1 cellular context compared by ENCODE assay signal in the genomic region with DNA sequence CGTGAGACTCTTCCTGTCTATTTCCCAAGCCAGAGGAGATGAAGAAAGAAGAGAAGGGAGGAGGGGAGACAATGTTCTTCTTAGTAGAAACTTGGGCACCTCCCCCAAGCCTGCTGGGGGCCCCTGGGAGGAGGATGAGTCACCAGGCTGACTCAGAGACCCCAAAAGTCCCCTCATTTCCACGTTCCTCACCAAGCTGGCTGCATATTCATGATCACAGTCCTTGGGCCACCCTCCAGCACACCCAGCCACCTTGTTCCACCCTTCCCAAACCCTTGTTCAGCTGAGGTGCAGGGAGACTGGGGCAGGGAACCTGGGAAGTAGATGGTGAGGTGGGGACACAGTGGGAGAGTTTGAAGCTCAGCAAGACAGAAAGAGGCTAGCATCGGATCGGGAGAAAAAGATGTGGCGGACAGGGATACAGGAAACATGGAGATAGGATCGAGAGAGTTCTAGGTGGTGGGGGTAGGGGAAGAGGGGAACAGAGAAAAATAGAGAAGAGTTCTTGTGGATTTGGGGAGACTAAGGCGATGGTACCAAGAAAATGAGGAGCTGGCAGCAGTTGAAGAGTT.
TF ChIP-seq lines count a peak whose summit lies in the region.

No MANE protein-coding gene starts in this region.

TF ChIP-seq in K562, 482 proteins besides CTCF, POLR2A, EP300 and RAD21 (continued from another document and continues in another):
- TF ChIP-seq ZNF407 (IDR thresholded peaks at IDR 0.05; ENCODE audit: low read depth) (peak; percentile 32; the same call in 1 of the 2 replicates), EHMT2 (IDR thresholded peaks at IDR 0.05) (peak; percentile 49; the same call in 1 of the 2 replicates), ZNF512 (tag; IDR thresholded peaks at IDR 0.05) (no peak), SIN3A (IDR thresholded peaks at IDR 0.05; ENCODE audit: borderline replicate concordance in 2 of 2, control insufficient read depth in 1 of 2, low read depth in 2 of 2, low read length in 2 of 2) (no peak), MCM3 (IDR thresholded peaks at IDR 0.05) (no peak), SRSF1 (IDR thresholded peaks at IDR 0.05; ENCODE audit: low read depth, low read length) (no peak), PRDM10 (IDR thresholded peaks at IDR 0.05; ENCODE audit: partially characterized antibody) (no peak), CHD2 (IDR thresholded peaks at IDR 0.05; ENCODE audit: low read depth, low read length) (no peak), MAZ (CRISPR knock-in tag; conservative IDR thresholded peaks at IDR 0.05 in 1 of 2, IDR thresholded peaks at IDR 0.05 in 1 of 2) (peak in 1 of 2 experiments; percentile 48; a peak in 1 of 4 replicates), EP400 (IDR thresholded peaks at IDR 0.05) (0 out of 2 replicates have a peak, but pooled peaks have one; percentile 28), HLTF (IDR thresholded peaks at IDR 0.05) (peak; percentile 69; the same call in 1 of the 2 replicates), ZSCAN29 (IDR thresholded peaks at IDR 0.05) (no peak), ZNF165 (CRISPR knock-in tag; IDR thresholded peaks at IDR 0.05; ENCODE audit: borderline replicate concordance) (no peak), COPS2 (conservative IDR thresholded peaks at IDR 0.05) (no peak), MIER1 (IDR thresholded peaks at IDR 0.05; ENCODE audit: low read depth) (no peak), RUNX1 (IDR thresholded peaks at IDR 0.05; ENCODE audit: low read depth) (no peak), CBFA2T2 (conservative IDR thresholded peaks at IDR 0.05) (no peak), MYC (IDR thresholded peaks at IDR 0.05; ENCODE audit: low read depth, low read length) (0 out of 2 replicates have a peak, but pooled peaks have one; percentile 25), MYC (CRISPR knock-in tag; IDR thresholded peaks at IDR 0.05; ENCODE audit: borderline replicate concordance, low read depth) (no peak), RBM14 (IDR thresholded peaks at IDR 0.05; ENCODE audit: borderline replicate concordance, insufficient read depth, low read depth, low read length) (no peak), GATA2 (CRISPR knock-in tag; IDR thresholded peaks at IDR 0.05) (no peak), STAT5A (IDR thresholded peaks at IDR 0.05; ENCODE audit: borderline replicate concordance, low read length) (no peak), THRAP3 (IDR thresholded peaks at IDR 0.05; ENCODE audit: borderline replicate concordance) (0 out of 2 replicates have a peak, but pooled peaks have one; percentile 29), FUS (optimal IDR thresholded peaks at IDR 0.05; ENCODE audit: low read depth, low read length) (no peak), BRD9 (IDR thresholded peaks at IDR 0.05; ENCODE audit: low read depth, partially characterized antibody) (peak; percentile 56), NFXL1 (CRISPR knock-in tag; IDR thresholded peaks at IDR 0.05) (no peak), NEUROD1 (IDR thresholded peaks at IDR 0.05; ENCODE audit: borderline replicate concordance, low read depth, low read length, partially characterized antibody) (no peak), CBX2 (IDR thresholded peaks at IDR 0.05; ENCODE audit: insufficient read depth, low read length, poor library complexity, severe bottlenecking) (no peak), CXXC5 (CRISPR knock-in tag; IDR thresholded peaks at IDR 0.05) (no peak), POU5F1 (IDR thresholded peaks at IDR 0.05; ENCODE audit: borderline replicate concordance, low read depth, low read length, partially characterized antibody) (no peak), GATAD2A (IDR thresholded peaks at IDR 0.05) (peak; percentile 67; the same call in 1 of the 2 replicates), CBX8 (IDR thresholded peaks at IDR 0.05; ENCODE audit: borderline replicate concordance, extremely low read depth, low read depth, low read length, poor library complexity, severe bottlenecking) (no peak), EGR1 (conservative IDR thresholded peaks at IDR 0.05) (0 out of 2 replicates have a peak, but pooled peaks have one; percentile 12), ARID2 (IDR thresholded peaks at IDR 0.05) (0 out of 2 replicates have a peak, but pooled peaks have one; percentile 50), MTA1 (IDR thresholded peaks at IDR 0.05; ENCODE audit: borderline replicate concordance) (0 out of 2 replicates have a peak, but pooled peaks have one; percentile 40), ZNF12 (CRISPR knock-in tag; IDR thresholded peaks at IDR 0.05) (no peak), ESRRB (CRISPR knock-in tag; IDR thresholded peaks at IDR 0.05; ENCODE audit: borderline replicate concordance) (no peak), MXI1 (IDR thresholded peaks at IDR 0.05; ENCODE audit: low read depth, low read length) (no peak), ZNF280A (IDR thresholded peaks at IDR 0.05; ENCODE audit: low read depth, partially characterized antibody) (no peak)
- TF ChIP-seq, protein P1, sequence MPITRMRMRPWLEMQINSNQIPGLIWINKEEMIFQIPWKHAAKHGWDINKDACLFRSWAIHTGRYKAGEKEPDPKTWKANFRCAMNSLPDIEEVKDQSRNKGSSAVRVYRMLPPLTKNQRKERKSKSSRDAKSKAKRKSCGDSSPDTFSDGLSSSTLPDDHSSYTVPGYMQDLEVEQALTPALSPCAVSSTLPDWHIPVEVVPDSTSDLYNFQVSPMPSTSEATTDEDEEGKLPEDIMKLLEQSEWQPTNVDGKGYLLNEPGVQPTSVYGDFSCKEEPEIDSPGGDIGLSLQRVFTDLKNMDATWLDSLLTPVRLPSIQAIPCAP (CRISPR knock-in tag; IDR thresholded peaks at IDR 0.05; ENCODE audit: borderline replicate concordance) = no peak
- TF ChIP-seq, protein P2, sequence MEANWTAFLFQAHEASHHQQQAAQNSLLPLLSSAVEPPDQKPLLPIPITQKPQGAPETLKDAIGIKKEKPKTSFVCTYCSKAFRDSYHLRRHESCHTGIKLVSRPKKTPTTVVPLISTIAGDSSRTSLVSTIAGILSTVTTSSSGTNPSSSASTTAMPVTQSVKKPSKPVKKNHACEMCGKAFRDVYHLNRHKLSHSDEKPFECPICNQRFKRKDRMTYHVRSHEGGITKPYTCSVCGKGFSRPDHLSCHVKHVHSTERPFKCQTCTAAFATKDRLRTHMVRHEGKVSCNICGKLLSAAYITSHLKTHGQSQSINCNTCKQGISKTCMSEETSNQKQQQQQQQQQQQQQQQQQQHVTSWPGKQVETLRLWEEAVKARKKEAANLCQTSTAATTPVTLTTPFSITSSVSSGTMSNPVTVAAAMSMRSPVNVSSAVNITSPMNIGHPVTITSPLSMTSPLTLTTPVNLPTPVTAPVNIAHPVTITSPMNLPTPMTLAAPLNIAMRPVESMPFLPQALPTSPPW (CRISPR knock-in tag; IDR thresholded peaks at IDR 0.05) = 0 out of 2 replicates have a peak, but pooled peaks have one; percentile 16
